8 cellular contexts compared by ENCODE assay signal in genomic region chr11:130313383-130314183, GRCh38. TPM values are rescaled to one million over a fixed set of nuclear protein-coding genes. Genes with fewer than 3 reads are reported as not detected.
DNase-seq lines count a peak whose midpoint lies in the region; ATAC-seq and TF ChIP-seq lines count a peak whose summit lies in the region.

No MANE protein-coding gene starts in this region.

- H3K27me3 ChIP-seq in right atrium auricular region (no peaks in the 10 kb centered on the region), gastroesophageal sphincter (no peaks in the 10 kb centered on the region)

- no peak for TF ChIP-seq EP300 in gastroesophageal sphincter (IDR thresholded peaks at IDR 0.05)

- ATAC-seq in left ventricle myocardium superior (no peak), gastroesophageal sphincter (no peak)

- TF ChIP-seq POLR2A in gastroesophageal sphincter (IDR thresholded peaks at IDR 0.05) = no peak

- WGBS in gastroesophageal sphincter (ENCODE audit: low coverage in 1 of 2), 2 donors = 3 to 5% methylated on average over 6 to 12 of the region's 21 CpGs

- DNase-seq in right atrium auricular region (ENCODE audit: low spot score) = no peak
- no peak for DNase-seq in left ventricle myocardium superior
- DNase-seq in retinal pigment epithelial cell (ENCODE audit: low read depth) = no peak
- DNase-seq in activated effector memory CD4-positive, alpha-beta T cell treated with anti-CD3 and anti-CD28 coated beads, Interleukin-2, amount 50 U/mL, for 16 hours = no peak
- DNase-seq in UCSD-AML1 (lab: John Stamatoyannopoulos, UW; ENCODE audit: unreplicated experiment) = no peak
- no peak for DNase-seq in AG08395 (ENCODE audit: low spot score)

- H3K36me3 ChIP-seq in right atrium auricular region = no peaks in the 10 kb centered on the region
- H3K36me3 ChIP-seq in gastroesophageal sphincter = no peaks in the 10 kb centered on the region

- H3K9me3 ChIP-seq in right atrium auricular region (no peaks in the 10 kb centered on the region), gastroesophageal sphincter (no peaks in the 10 kb centered on the region)

- H3K4me3 ChIP-seq in right atrium auricular region (peak overlapping the region; percentile 78 to 87), gastroesophageal sphincter (peak overlapping the region; percentile 79 to 95), retinal pigment epithelial cell (ENCODE audit: low read length) (peak overlapping the region; percentile 81)

- H3K4me1 ChIP-seq in right atrium auricular region = peaks cover 0 to 51% of the 10 kb centered on the region in 2 donors
- peaks cover 0 to 58% (median 0%) of the 10 kb centered on the region in 3 donors for H3K4me1 ChIP-seq in gastroesophageal sphincter

- peak overlapping the region; percentile 96 for H3K27ac ChIP-seq in right atrium auricular region
- peak overlapping the region; percentile 96 for H3K27ac ChIP-seq in VCaP
- H3K27ac ChIP-seq in gastroesophageal sphincter = peak overlapping the region; percentile 69 to 95 (median 94)

- intact Hi-C loops in left ventricle myocardium superior (cut with micrococcal nuclease) = no loop called here

- TF ChIP-seq CTCF in right atrium auricular region (IDR thresholded peaks at IDR 0.05) = no peak
- no peak for TF ChIP-seq CTCF in VCaP (conservative IDR thresholded peaks at IDR 0.05)
- no peak for TF ChIP-seq CTCF in gastroesophageal sphincter (IDR thresholded peaks at IDR 0.05)
- TF ChIP-seq CTCF in retinal pigment epithelial cell (conservative IDR thresholded peaks at IDR 0.05; ENCODE audit: low read depth, low read length) = no peak

RNA-seq across cellular contexts. Expression of gene ZBTB44, which starts 1.1 kb away (rescaled TPM):
- total RNA-seq in right atrium auricular region = 10 to 100 TPM; 27.7 to 48.5 TPM
- 57.3 TPM for total RNA-seq in left ventricle myocardium superior
- 10 to 100 TPM; 48.8 to 72.3 (median 60.1) TPM for total RNA-seq in gastroesophageal sphincter
